9 cellular contexts compared by ENCODE assay signal in genomic region chr11:11022126-11022730, GRCh38.
DNase-seq lines count a peak whose midpoint lies in the region; ATAC-seq, FAIRE-seq and TF ChIP-seq lines count a peak whose summit lies in the region.
"Had no signal": no experiment of that assay in that cellular context is flagged by ENCODE, and none has a peak within 500 bp of the region (broad histone marks: within the 10 kb centered on the region; RNA-seq: fewer than 3 reads in every experiment).

No MANE protein-coding gene starts in this region.

- no peak overlapping the region for H3K9ac ChIP-seq in keratinocyte (ENCODE audit: control insufficient read depth, extremely low read depth, insufficient read depth, low read length)

- TF ChIP-seq EP300 in stomach (IDR thresholded peaks at IDR 0.05): no peak

- H3K27ac ChIP-seq in VCaP (no peak overlapping the region), keratinocyte (ENCODE audit: control insufficient read depth, insufficient read depth, low read length) (no peak overlapping the region), stomach (no peak overlapping the region)
- H3K27ac ChIP-seq: SK-N-MC had no signal

- DNase-seq in DMS53 treated with DMSO at 0.1 percent for 48 hours (lab: John Stamatoyannopoulos, UW; ENCODE audit: unreplicated experiment) (peak; percentile 12), HuH-7 (ENCODE audit: low spot score) (peak; percentile 12), keratinocyte (ENCODE audit: low read depth, low spot score) (no peak), stomach (no peak), NCI-H128 (lab: John Stamatoyannopoulos, UW; ENCODE audit: unreplicated experiment) (no peak), SK-N-DZ (ENCODE audit: low spot score) (no peak)

- H4K20me1 ChIP-seq in keratinocyte (ENCODE audit: control insufficient read depth, extremely low read depth, insufficient read depth, low read length): no peaks in the 10 kb centered on the region

- 21 to 27% (median 23%) methylated on average over 4 of the region's 4 CpGs for WGBS in stomach, 5 donors

- H3K4me2 ChIP-seq in keratinocyte (ENCODE audit: control insufficient read depth, extremely low read depth, insufficient read depth, low read depth, low read length): no peak overlapping the region

- dilution Hi-C loops in keratinocyte (cut with MboI; ENCODE audit: extremely low pct_ligation_motif_present, low sequenced_read_pairs): no loop called here

- no peak for TF ChIP-seq POLR2A in stomach (IDR thresholded peaks at IDR 0.05)

- H3K4me3 ChIP-seq in keratinocyte (ENCODE audit: control insufficient read depth in 2 of 3, extremely low read depth in 1 of 3, insufficient read depth in 2 of 3, low read depth in 1 of 3, low read length in 3 of 3): no peak overlapping the region
- H3K4me3 ChIP-seq in stomach: no peak overlapping the region
- H3K4me3 ChIP-seq: SK-N-MC had no signal

- intact Hi-C loops in stomach (cut with DNase I; ENCODE audit: low total_unique reads): loop anchor here (5.0 kb wide), 1 partner anchor 85 kb away; no protein-coding TSS in a partner anchor

- H3K36me3 ChIP-seq in keratinocyte (ENCODE audit: control insufficient read depth in 2 of 2, extremely low read depth in 1 of 2, insufficient read depth in 2 of 2, low read length in 2 of 2) (no peaks in the 10 kb centered on the region), stomach (no peaks in the 10 kb centered on the region)

- FAIRE-seq in keratinocyte (lab: Jason Lieb, UNC): no peak

- H2AFZ ChIP-seq in keratinocyte (ENCODE audit: control insufficient read depth, low read length): no peak overlapping the region

- H3K9me1 ChIP-seq in keratinocyte (ENCODE audit: control insufficient read depth, extremely low read depth, insufficient read depth, low read length): no peaks in the 10 kb centered on the region

- H3K4me1 ChIP-seq in keratinocyte (ENCODE audit: control insufficient read depth, extremely low read depth, insufficient read depth, low read length): peaks cover 4% of the 10 kb centered on the region
- no peaks in the 10 kb centered on the region for H3K4me1 ChIP-seq in stomach

- peak; percentile 59 for TF ChIP-seq CTCF in VCaP (conservative IDR thresholded peaks at IDR 0.05)
- peak in 2 of 3 experiments; percentile 7 to 28 for TF ChIP-seq CTCF in keratinocyte (optimal IDR thresholded peaks at IDR 0.05 in 1 of 3, IDR thresholded peaks at IDR 0.05 in 1 of 3, conservative IDR thresholded peaks at IDR 0.05 in 1 of 3; ENCODE audit: extremely low read depth in 1 of 3, insufficient read depth in 2 of 3, low read length in 3 of 3)
- peak in 3 of 7 experiments; percentile 15 to 64 (median 49) for TF ChIP-seq CTCF in stomach (IDR thresholded peaks at IDR 0.05)

- H3K27me3 ChIP-seq in keratinocyte (ENCODE audit: control insufficient read depth, extremely low read depth, insufficient read depth, low read length) (no peaks in the 10 kb centered on the region), stomach (no peaks in the 10 kb centered on the region)

- ATAC-seq in GM21390 (IDR thresholded peaks at IDR 0.05; ENCODE audit: unreplicated experiment): no peak

- H3K79me2 ChIP-seq in keratinocyte (ENCODE audit: control insufficient read depth, insufficient read depth, low read length): no peaks in the 10 kb centered on the region

- no peaks in the 10 kb centered on the region for H3K9me3 ChIP-seq in keratinocyte (ENCODE audit: control insufficient read depth, low read depth, low read length)
- H3K9me3 ChIP-seq in stomach: no peaks in the 10 kb centered on the region

Comparison
In these comparisons a context has a peak if more than half of its experiments do, and no peak if none do; other contexts are left out.
1. DNase-seq: peak in DMS53 treated with DMSO at 0.1 percent for 48 hours (single experiment) and HuH-7 (single experiment); none in keratinocyte (single experiment), stomach (single experiment), NCI-H128 (single experiment) and SK-N-DZ (single experiment).